Comparison of ENCODE assay signal across 1 cellular context in the genomic region with DNA sequence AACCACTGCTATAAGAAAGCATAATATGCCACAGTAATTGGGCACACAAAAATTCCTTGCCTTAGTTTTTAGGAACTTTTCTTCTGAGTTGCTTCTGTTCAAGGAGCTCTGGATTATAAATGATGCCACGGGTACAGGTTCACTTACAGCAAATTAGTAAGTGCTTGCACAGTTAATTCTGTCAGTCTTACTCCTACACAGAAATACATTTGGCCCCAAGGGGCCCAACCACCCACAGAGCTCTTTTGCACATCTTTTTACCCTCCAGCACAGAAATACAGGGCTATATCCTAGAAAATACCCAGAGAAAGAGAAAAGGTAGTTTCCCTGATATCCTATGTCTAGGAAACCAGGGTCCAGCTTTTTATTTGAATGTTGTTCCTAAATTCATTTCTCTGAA.
TF ChIP-seq lines count a peak whose summit lies in the region.

No MANE protein-coding gene starts in this region.

TF ChIP-seq in GM12878, 131 proteins besides CTCF, POLR2A, EP300 and RAD21 (continued from another document):
- TF ChIP-seq, protein P1, sequence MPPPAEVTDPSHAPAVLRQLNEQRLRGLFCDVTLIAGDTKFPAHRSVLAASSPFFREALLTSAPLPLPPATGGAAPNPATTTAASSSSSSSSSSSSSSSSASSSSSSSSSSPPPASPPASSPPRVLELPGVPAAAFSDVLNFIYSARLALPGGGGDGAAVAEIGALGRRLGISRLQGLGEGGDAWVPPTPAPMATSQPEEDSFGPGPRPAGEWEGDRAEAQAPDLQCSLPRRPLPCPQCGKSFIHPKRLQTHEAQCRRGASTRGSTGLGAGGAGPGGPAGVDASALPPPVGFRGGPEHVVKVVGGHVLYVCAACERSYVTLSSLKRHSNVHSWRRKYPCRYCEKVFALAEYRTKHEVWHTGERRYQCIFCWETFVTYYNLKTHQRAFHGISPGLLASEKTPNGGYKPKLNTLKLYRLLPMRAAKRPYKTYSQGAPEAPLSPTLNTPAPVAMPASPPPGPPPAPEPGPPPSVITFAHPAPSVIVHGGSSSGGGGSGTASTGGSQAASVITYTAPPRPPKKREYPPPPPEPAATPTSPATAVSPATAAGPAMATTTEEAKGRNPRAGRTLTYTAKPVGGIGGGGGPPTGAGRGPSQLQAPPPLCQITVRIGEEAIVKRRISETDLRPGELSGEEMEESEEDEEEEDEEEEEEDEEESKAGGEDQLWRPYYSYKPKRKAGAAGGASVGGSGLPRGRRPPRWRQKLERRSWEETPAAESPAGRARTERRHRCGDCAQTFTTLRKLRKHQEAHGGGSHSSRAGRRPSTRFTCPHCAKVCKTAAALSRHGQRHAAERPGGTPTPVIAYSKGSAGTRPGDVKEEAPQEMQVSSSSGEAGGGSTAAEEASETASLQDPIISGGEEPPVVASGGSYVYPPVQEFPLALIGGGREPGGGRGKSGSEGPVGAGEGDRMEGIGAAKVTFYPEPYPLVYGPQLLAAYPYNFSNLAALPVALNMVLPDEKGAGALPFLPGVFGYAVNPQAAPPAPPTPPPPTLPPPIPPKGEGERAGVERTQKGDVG (CRISPR knock-in tag; IDR thresholded peaks at IDR 0.05) = no peak
- TF ChIP-seq SMAD5 (IDR thresholded peaks at IDR 0.05; ENCODE audit: low read depth) (no peak), TAF1 (IDR thresholded peaks at IDR 0.05; ENCODE audit: borderline replicate concordance, low read depth, low read length) (no peak), EED (IDR thresholded peaks at IDR 0.05; ENCODE audit: low read depth) (no peak), IKZF1 (conservative IDR thresholded peaks at IDR 0.05) (no peak), MEF2B (IDR thresholded peaks at IDR 0.05; ENCODE audit: partially characterized antibody, poor library complexity, severe bottlenecking) (peak; percentile 91), TARDBP (IDR thresholded peaks at IDR 0.05; ENCODE audit: borderline replicate concordance) (no peak), RCOR1 (conservative IDR thresholded peaks at IDR 0.05; ENCODE audit: low read depth, low read length) (no peak), ASH2L (IDR thresholded peaks at IDR 0.05; ENCODE audit: borderline replicate concordance, low read depth) (no peak), MTA2 (IDR thresholded peaks at IDR 0.05; ENCODE audit: low read depth) (0 out of 2 replicates have a peak, but pooled peaks have one; percentile 16), CBFB (IDR thresholded peaks at IDR 0.05; ENCODE audit: low read depth) (no peak), MTA3 (IDR thresholded peaks at IDR 0.05; ENCODE audit: borderline replicate concordance, low read length) (no peak), FOS (IDR thresholded peaks at IDR 0.05; ENCODE audit: borderline replicate concordance, extremely low read depth, insufficient read length) (no peak), IRF4 (IDR thresholded peaks at IDR 0.05; ENCODE audit: low read depth, low read length) (no peak), ZZZ3 (IDR thresholded peaks at IDR 0.05; ENCODE audit: control insufficient read depth, insufficient read length, low read depth) (no peak)
- TF ChIP-seq, protein P2, sequence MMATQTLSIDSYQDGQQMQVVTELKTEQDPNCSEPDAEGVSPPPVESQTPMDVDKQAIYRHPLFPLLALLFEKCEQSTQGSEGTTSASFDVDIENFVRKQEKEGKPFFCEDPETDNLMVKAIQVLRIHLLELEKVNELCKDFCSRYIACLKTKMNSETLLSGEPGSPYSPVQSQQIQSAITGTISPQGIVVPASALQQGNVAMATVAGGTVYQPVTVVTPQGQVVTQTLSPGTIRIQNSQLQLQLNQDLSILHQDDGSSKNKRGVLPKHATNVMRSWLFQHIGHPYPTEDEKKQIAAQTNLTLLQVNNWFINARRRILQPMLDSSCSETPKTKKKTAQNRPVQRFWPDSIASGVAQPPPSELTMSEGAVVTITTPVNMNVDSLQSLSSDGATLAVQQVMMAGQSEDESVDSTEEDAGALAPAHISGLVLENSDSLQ (IDR thresholded peaks at IDR 0.05) = peak; percentile 58; the same call in 1 of the 2 replicates
- TF ChIP-seq, protein P3, sequence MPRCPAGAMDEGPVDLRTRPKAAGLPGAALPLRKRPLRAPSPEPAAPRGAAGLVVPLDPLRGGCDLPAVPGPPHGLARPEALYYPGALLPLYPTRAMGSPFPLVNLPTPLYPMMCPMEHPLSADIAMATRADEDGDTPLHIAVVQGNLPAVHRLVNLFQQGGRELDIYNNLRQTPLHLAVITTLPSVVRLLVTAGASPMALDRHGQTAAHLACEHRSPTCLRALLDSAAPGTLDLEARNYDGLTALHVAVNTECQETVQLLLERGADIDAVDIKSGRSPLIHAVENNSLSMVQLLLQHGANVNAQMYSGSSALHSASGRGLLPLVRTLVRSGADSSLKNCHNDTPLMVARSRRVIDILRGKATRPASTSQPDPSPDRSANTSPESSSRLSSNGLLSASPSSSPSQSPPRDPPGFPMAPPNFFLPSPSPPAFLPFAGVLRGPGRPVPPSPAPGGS (IDR thresholded peaks at IDR 0.05; ENCODE audit: borderline replicate concordance, insufficient read depth, low read depth, low read length, poor library complexity, severe bottlenecking) = peak; percentile 22
